In genomic region chr12:68888243-68888642, GRCh38 we compare ENCODE assay signal across 15 cellular contexts. TPM values are rescaled to one million over a fixed set of nuclear protein-coding genes. Genes with fewer than 3 reads are reported as not detected.
A peak's percentile ranks its signal among the peaks of the same experiment; 100 is the strongest.
DNase-seq lines count a peak whose midpoint lies in the region; ATAC-seq and TF ChIP-seq lines count a peak whose summit lies in the region.
"Had no signal": no experiment of that assay in that cellular context is flagged by ENCODE, and none has a peak within 500 bp of the region (broad histone marks: within the 10 kb centered on the region; RNA-seq: fewer than 3 reads in every experiment).

No MANE protein-coding gene starts in this region.

- no peaks in the 10 kb centered on the region for H3K36me3 Mint-ChIP-seq in activated T-cell treated with anti-CD3 and anti-CD28 coated beads, Interleukin-2, amount 50 U/mL, for 72 hours (ENCODE audit: insufficient read depth in 2 of 2)
- H3K36me3 Mint-ChIP-seq in endodermal cell (ENCODE audit: low read depth): no peaks in the 10 kb centered on the region

- H3K9ac ChIP-seq in SK-N-SH (no peak overlapping the region), endodermal cell (ENCODE audit: extremely low read depth, low read length, poor library complexity, severe bottlenecking) (no peak overlapping the region)

- H3K27ac Mint-ChIP-seq in activated T-cell treated with anti-CD3 and anti-CD28 coated beads, Interleukin-2, amount 50 U/mL, for 72 hours: no peak overlapping the region
- H3K27ac Mint-ChIP-seq in endodermal cell: no peak overlapping the region

- no peak for TF ChIP-seq RAD21 in SK-N-SH (IDR thresholded peaks at IDR 0.05; ENCODE audit: low read length)

- no peaks in the 10 kb centered on the region for H3K36me3 ChIP-seq in SK-N-SH (replicated peaks in 1 of 2; ENCODE audit: control insufficient read depth in 1 of 2, insufficient read depth in 2 of 2, low read length in 1 of 2)
- H3K36me3 ChIP-seq in endodermal cell (ENCODE audit: control insufficient read depth, insufficient read depth, low read length): no peaks in the 10 kb centered on the region
- H3K36me3 ChIP-seq in upper lobe of left lung: peaks cover 3 to 16% (median 8%) of the 10 kb centered on the region in 4 donors

- H3K9me2 ChIP-seq in SK-N-SH: no peaks in the 10 kb centered on the region

- H3K4me3 Mint-ChIP-seq in activated T-cell treated with anti-CD3 and anti-CD28 coated beads, Interleukin-2, amount 50 U/mL, for 72 hours: peak overlapping the region in 1 of 2 donors; percentile 25
- no peak overlapping the region for H3K4me3 Mint-ChIP-seq in endodermal cell

- H3K9me3 Mint-ChIP-seq in activated T-cell treated with anti-CD3 and anti-CD28 coated beads, Interleukin-2, amount 50 U/mL, for 72 hours: no peaks in the 10 kb centered on the region
- no peaks in the 10 kb centered on the region for H3K9me3 Mint-ChIP-seq in endodermal cell

- POLR2A ChIA-PET in SK-N-SH (lab: Yijun Ruan, JAX): no interaction called here

- no peak overlapping the region for H3K4me2 ChIP-seq in SK-N-SH

- TF ChIP-seq EP300 in SK-N-SH (IDR thresholded peaks at IDR 0.05; ENCODE audit: borderline replicate concordance in 1 of 2, low read depth in 1 of 2, low read length in 1 of 2) (no peak), upper lobe of left lung (IDR thresholded peaks at IDR 0.05) (no peak)

- H3K27me3 ChIP-seq in SK-N-SH (ENCODE audit: insufficient read depth) (no peaks in the 10 kb centered on the region), endodermal cell (ENCODE audit: control insufficient read depth, insufficient read depth, low read length, poor library complexity, severe bottlenecking) (no peaks in the 10 kb centered on the region), upper lobe of left lung (no peaks in the 10 kb centered on the region)

- CTCF ChIA-PET in SK-N-SH (lab: Yijun Ruan, JAX): no interaction called here

- H3F3A ChIP-seq in SK-N-SH (replicated peaks; ENCODE audit: insufficient read depth): no peaks in the 10 kb centered on the region

- ATAC-seq in activated T-cell treated with anti-CD3 and anti-CD28 coated beads, Interleukin-2, amount 50 U/mL, for 72 hours (replicated peaks in 1 of 2): peak; percentile 90 to 94
- no peak for ATAC-seq in upper lobe of left lung (ENCODE audit: low FRiP score in 2 of 2)
- no peak for ATAC-seq in GM21528 (IDR thresholded peaks at IDR 0.05; ENCODE audit: low FRiP score, unreplicated experiment)
- ATAC-seq: HepG2 had no signal

- DNase-seq in activated T-cell treated with anti-CD3 and anti-CD28 coated beads, Interleukin-2, amount 50 U/mL, for 72 hours: peak in 1 of 2 donors; percentile 10
- DNase-seq in activated T-cell treated with anti-CD3 and anti-CD28 coated beads, Interleukin-2, amount 50 U/mL, for 48 hours: no peak
- DNase-seq in SK-N-SH: no peak
- DNase-seq in endodermal cell: peak; percentile 8
- DNase-seq in upper lobe of left lung: no peak
- no peak for DNase-seq in anterior cingulate cortex (lab: John Stamatoyannopoulos, UW)
- DNase-seq: ACHN, C1 segment of cervical spinal cord, DMS79 treated with DMSO at 0.1 percent for 48 hours, KBM-7, NCI-H1694 treated with DMSO at 0.1 percent for 48 hours, NCI-H345, NCI-H524 treated with DMSO at 0.1 percent for 48 hours had no signal

- peaks cover 19% of the 10 kb centered on the region for H3K27me3 Mint-ChIP-seq in activated T-cell treated with anti-CD3 and anti-CD28 coated beads, Interleukin-2, amount 50 U/mL, for 72 hours (ENCODE audit: low read depth)
- H3K27me3 Mint-ChIP-seq in endodermal cell (ENCODE audit: insufficient read depth): no peaks in the 10 kb centered on the region

- peaks cover 45% of the 10 kb centered on the region for H3K4me1 Mint-ChIP-seq in activated T-cell treated with anti-CD3 and anti-CD28 coated beads, Interleukin-2, amount 50 U/mL, for 72 hours (ENCODE audit: low read depth)
- peaks cover 5% of the 10 kb centered on the region for H3K4me1 Mint-ChIP-seq in endodermal cell

- H3K4me1 ChIP-seq in SK-N-SH (ENCODE audit: control insufficient read depth in 1 of 2, insufficient read depth in 2 of 2, low read depth in 1 of 2, low read length in 1 of 2) (0 out of 4 replicates have a peak, but pooled peaks cover 0 to 6% of the 10 kb centered on the region in 2 experiments), endodermal cell (ENCODE audit: control insufficient read depth, insufficient read depth, low read length) (peaks cover 6% of the 10 kb centered on the region), upper lobe of left lung (peaks cover 0 to 27% (median 16%) of the 10 kb centered on the region in 4 donors)

- TF ChIP-seq POLR2A in upper lobe of left lung (IDR thresholded peaks at IDR 0.05): no peak

- no peaks in the 10 kb centered on the region for H3K79me2 ChIP-seq in SK-N-SH (ENCODE audit: insufficient read depth)

- H3K4me3 ChIP-seq in SK-N-SH (ENCODE audit: low read depth in 2 of 2, low read length in 1 of 2): no peak overlapping the region
- no peak overlapping the region for H3K4me3 ChIP-seq in endodermal cell (ENCODE audit: low read length)
- H3K4me3 ChIP-seq in upper lobe of left lung: no peak overlapping the region

- H3K9me3 ChIP-seq in SK-N-SH: no peaks in the 10 kb centered on the region
- no peaks in the 10 kb centered on the region for H3K9me3 ChIP-seq in endodermal cell (ENCODE audit: control insufficient read depth, low read length)
- H3K9me3 ChIP-seq in upper lobe of left lung: no peaks in the 10 kb centered on the region

- H3K27ac ChIP-seq in SK-N-SH (ENCODE audit: low read depth in 2 of 2, low read length in 1 of 2) (no peak overlapping the region), endodermal cell (ENCODE audit: low read depth, low read length) (no peak overlapping the region), upper lobe of left lung (peak overlapping the region in 3 of 4 donors; percentile 9 to 67 (median 42))

- no peaks in the 10 kb centered on the region for H4K20me1 ChIP-seq in SK-N-SH (ENCODE audit: insufficient read depth)

- TF ChIP-seq CTCF in SK-N-SH (IDR thresholded peaks at IDR 0.05) (no peak), endodermal cell (conservative IDR thresholded peaks at IDR 0.05) (no peak), upper lobe of left lung (IDR thresholded peaks at IDR 0.05) (no peak)

- H2AFZ ChIP-seq in SK-N-SH (ENCODE audit: low read depth): no peak overlapping the region

TF ChIP-seq in SK-N-SH, 30 proteins besides CTCF, POLR2A, EP300 and RAD21:
- TF ChIP-seq JUND (IDR thresholded peaks at IDR 0.05): peak; percentile 31; the same call in 1 of the 2 replicates
- TF ChIP-seq POLR2AphosphoS5 (IDR thresholded peaks at IDR 0.05; ENCODE audit: low read depth, low read length): no peak
- TF ChIP-seq TCF12 (IDR thresholded peaks at IDR 0.05): peak; percentile 28; the same call in 1 of the 2 replicates
- TF ChIP-seq REST (IDR thresholded peaks at IDR 0.05; ENCODE audit: low read depth, low read length): no peak
- TF ChIP-seq RXRA (IDR thresholded peaks at IDR 0.05; ENCODE audit: borderline replicate concordance, low read depth): peak; percentile 60; the same call in 1 of the 2 replicates

RNA-seq across cellular contexts. Expression of gene CPM, which starts 44.7 kb away (rescaled TPM):
- 10 to 100 TPM in 1 of 2 donors, 1 to 10 TPM in 1; 8.4 to 17.7 TPM for total RNA-seq in activated T-cell treated with anti-CD3 and anti-CD28 coated beads, Interleukin-2, amount 50 U/mL, for 72 hours
- 10.8 and 11.9 TPM in 2 replicates for polyA plus RNA-seq in SK-N-SH (2012; rRNA removed)
- 17.2 and 19.2 TPM in 2 replicates for polyA plus RNA-seq in SK-N-SH (2012; cell fraction: cytosol; rRNA removed)
- 4.0 and 5.9 TPM in 2 replicates for polyA plus RNA-seq in SK-N-SH (2012; cell fraction: nucleus; rRNA removed)
- under 1 TPM; 0.80 to 0.86 TPM for total RNA-seq in endodermal cell
- 1.1 TPM for polyA plus RNA-seq in endodermal cell (2013, experiment 1 of 2)
- polyA plus RNA-seq in endodermal cell (2013, experiment 2 of 2): 0.58 TPM
- 100 to 1,000 TPM; 143 to 393 (median 303) TPM for total RNA-seq in upper lobe of left lung
- total RNA-seq: HepG2 had no signal
- polyA plus RNA-seq: HepG2 had no signal

Comparison
In these comparisons a context has a peak if more than half of its experiments do, and no peak if none do; other contexts are left out.
1. ATAC-seq: peak in activated T-cell treated with anti-CD3 and anti-CD28 coated beads, Interleukin-2, amount 50 U/mL, for 72 hours (2 of 2); none in upper lobe of left lung (0 of 2) and GM21528 (single experiment).
2. H3K27ac ChIP-seq: peak in upper lobe of left lung (3 of 4); none in SK-N-SH (0 of 2) and endodermal cell (single experiment).
3. RNA of gene CPM, which starts 44.7 kb away (total RNA-seq): 143 to 393 TPM in upper lobe of left lung; 8.4 to 17.7 TPM in activated T-cell treated with anti-CD3 and anti-CD28 coated beads, Interleukin-2, amount 50 U/mL, for 72 hours and 0.80 to 0.86 TPM in endodermal cell; every median in the first group is over 4 times any median in the second.